In the genomic region with DNA sequence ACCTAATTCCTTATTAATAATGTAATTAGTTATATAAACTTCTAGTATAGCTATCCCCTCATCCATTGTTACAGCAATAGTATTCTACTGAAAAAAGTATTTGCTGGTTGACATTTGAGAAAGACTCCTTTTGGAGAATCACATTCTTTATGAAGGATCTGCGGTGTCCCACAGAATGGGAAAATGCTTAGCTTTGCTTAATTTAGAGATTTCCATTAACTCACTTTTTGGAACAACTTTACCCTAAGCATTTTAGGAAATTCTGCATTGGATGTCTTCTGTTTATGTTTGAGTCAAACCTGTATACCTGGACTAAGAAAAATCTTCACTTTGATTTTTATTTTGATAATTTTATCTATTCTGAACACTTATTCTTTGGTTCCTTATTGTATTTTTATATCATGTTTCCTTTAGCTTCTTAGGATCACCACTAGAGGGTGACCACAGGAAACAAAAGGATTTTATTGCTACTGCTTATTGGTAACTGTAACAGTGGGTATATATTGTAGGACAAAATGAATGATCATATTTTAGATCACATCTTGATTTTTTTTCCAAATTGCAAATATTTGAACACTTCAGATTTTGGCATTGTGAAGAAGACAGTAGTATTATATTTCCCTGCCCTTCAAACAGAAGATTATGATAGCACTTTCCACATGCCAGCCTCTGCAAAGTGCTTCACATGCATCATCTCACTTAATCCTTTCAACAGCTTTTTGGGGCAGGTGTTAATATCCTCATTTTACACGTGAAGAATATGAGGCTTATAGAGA, we compare ENCODE assay signal across 11 cellular contexts.
DNase-seq lines count a peak whose midpoint lies in the region; ATAC-seq, FAIRE-seq and TF ChIP-seq lines count a peak whose summit lies in the region.
"Had no signal": no experiment of that assay in that cellular context is flagged by ENCODE, and none has a peak within 500 bp of the region (broad histone marks: within the 10 kb centered on the region; RNA-seq: fewer than 3 reads in every experiment).

No MANE protein-coding gene starts in this region.

- no peak overlapping the region for H3K27ac ChIP-seq in endothelial cell of umbilical vein (ENCODE audit: insufficient read depth, low read depth, low read length)
- peak overlapping the region; percentile 86 for H3K27ac ChIP-seq in psoas muscle
- H3K27ac ChIP-seq: BLaER1, SJSA1 had no signal

- H3K4me3 ChIP-seq in endothelial cell of umbilical vein (replicated peaks in 1 of 3; ENCODE audit: insufficient read depth in 1 of 3, low read depth in 1 of 3, low read length in 3 of 3) (no peak overlapping the region), psoas muscle (no peak overlapping the region)
- H3K4me3 ChIP-seq: BLaER1, lung, SJSA1 had no signal

- H3K36me3 ChIP-seq in endothelial cell of umbilical vein (ENCODE audit: control insufficient read depth in 2 of 2, extremely low read depth in 1 of 2, insufficient read depth in 2 of 2, low read length in 2 of 2) = peaks cover 0 to 5% of the 10 kb centered on the region in 2 experiments
- H3K36me3 ChIP-seq in psoas muscle (ENCODE audit: insufficient read depth in 1 of 2, low read depth in 1 of 2) = peaks cover 0 to 43% of the 10 kb centered on the region in 2 donors

- TF ChIP-seq CTCF in endothelial cell of umbilical vein (IDR thresholded peaks at IDR 0.05; ENCODE audit: extremely low read depth in 1 of 2, insufficient read depth in 1 of 2, low read depth in 1 of 2, low read length in 2 of 2) (peak; percentile 34), psoas muscle (IDR thresholded peaks at IDR 0.05) (peak; percentile 70)

- WGBS in psoas muscle, 3 donors = 39 to 46% (median 40%) methylated on average over 2 of the region's 2 CpGs

- H3K9me3 ChIP-seq in endothelial cell of umbilical vein (replicated peaks; ENCODE audit: control insufficient read depth, insufficient read depth, low read length) (no peaks in the 10 kb centered on the region), psoas muscle (no peaks in the 10 kb centered on the region)
- H3K9me3 ChIP-seq: BLaER1, SJSA1 had no signal

- dilution Hi-C loops in endothelial cell of umbilical vein (cut with MboI; ENCODE audit: extremely low pct_ligation_motif_present, low sequenced_read_pairs) = no loop called here

- H3K4me2 ChIP-seq in endothelial cell of umbilical vein (ENCODE audit: insufficient read depth, low read length) = no peak overlapping the region
- H3K4me2 ChIP-seq: BLaER1 had no signal

- H2AFZ ChIP-seq in endothelial cell of umbilical vein (ENCODE audit: low read depth, low read length) = no peak overlapping the region

- POLR2A ChIA-PET in endothelial cell of umbilical vein (lab: Charles Lee) = interaction anchor here (0.5 kb wide), 1 partner anchor 335 kb away, joined by 5 read pairs; no protein-coding TSS in a partner anchor

- CTCF ChIA-PET in endothelial cell of umbilical vein (lab: Charles Lee) = interaction anchor here (0.5 to 2.3 kb wide), 38 partner anchors 8 to 1163 kb away, joined by 3 to 29 read pairs (median 4); a partner anchor contains a TSS

- FAIRE-seq in endothelial cell of umbilical vein (lab: Jason Lieb, UNC) = no peak

- ATAC-seq in psoas muscle = peak; percentile 53 to 71 (median 62)

- no peaks in the 10 kb centered on the region for H3K4me1 ChIP-seq in endothelial cell of umbilical vein (ENCODE audit: control insufficient read depth, extremely low read depth, insufficient read depth, low read length)
- H3K4me1 ChIP-seq in psoas muscle = no peaks in the 10 kb centered on the region
- H3K4me1 ChIP-seq: BLaER1, SJSA1 had no signal

- no peaks in the 10 kb centered on the region for H3K79me2 ChIP-seq in endothelial cell of umbilical vein (ENCODE audit: control insufficient read depth, insufficient read depth, low read length)

- intact Hi-C loops in endothelial cell of umbilical vein (cut with micrococcal nuclease) (loop anchor here (1.0 to 10.0 kb wide), 2 partner anchors 31 to 425 kb away; no protein-coding TSS in a partner anchor), psoas muscle (cut with DNase I) (loop anchor here in 1 of 2 donors (1.0 to 10.0 kb wide), 2 partner anchors 31 to 365 kb away; no protein-coding TSS in a partner anchor)

- H3K9me1 ChIP-seq in endothelial cell of umbilical vein (replicated peaks; ENCODE audit: control insufficient read depth, extremely low read depth, insufficient read depth, low read length) = no peaks in the 10 kb centered on the region

- H4K20me1 ChIP-seq in endothelial cell of umbilical vein (replicated peaks; ENCODE audit: control insufficient read depth, extremely low read depth, insufficient read depth, low read length) = no peaks in the 10 kb centered on the region

- DNase-seq in DMS53 (lab: John Stamatoyannopoulos, UW) = peak; percentile 29
- no peak for DNase-seq in DMS53 treated with DMSO at 0.1 percent for 48 hours (lab: John Stamatoyannopoulos, UW; ENCODE audit: unreplicated experiment)
- DNase-seq in NCI-H460 (ENCODE audit: extremely low read depth, low read depth) = peak; percentile 17
- DNase-seq in endothelial cell of umbilical vein (ENCODE audit: low read depth, low spot score) = peak; percentile 42
- no peak for DNase-seq in psoas muscle
- no peak for DNase-seq in NCI-H2081 (lab: John Stamatoyannopoulos, UW)
- DNase-seq in DMS79 (lab: John Stamatoyannopoulos, UW) = no peak
- DNase-seq in C1 segment of cervical spinal cord (lab: John Stamatoyannopoulos, UW) = no peak

- H3K27me3 ChIP-seq in endothelial cell of umbilical vein (ENCODE audit: control insufficient read depth in 2 of 2, insufficient read depth in 2 of 2, low read length in 2 of 2) = no peaks in the 10 kb centered on the region
- H3K27me3 ChIP-seq in psoas muscle (ENCODE audit: insufficient read depth in 3 of 3, low read length in 2 of 3) = no peaks in the 10 kb centered on the region
- H3K27me3 ChIP-seq: BLaER1, SJSA1 had no signal

- BruUV-seq in endothelial cell of umbilical vein (replicated peaks; lab: Mats Ljungman, UMichigan) = no TSS peak

- no peak for TF ChIP-seq POLR2A in endothelial cell of umbilical vein (IDR thresholded peaks at IDR 0.05; ENCODE audit: low read depth, low read length)

- H3K9ac ChIP-seq in endothelial cell of umbilical vein (replicated peaks; ENCODE audit: extremely low read depth, insufficient read depth, low read length) = no peak overlapping the region
- H3K9ac ChIP-seq: BLaER1 had no signal

TF ChIP-seq in endothelial cell of umbilical vein, 7 proteins besides CTCF, POLR2A, EP300 and RAD21:
- TF ChIP-seq FOS (IDR thresholded peaks at IDR 0.05; ENCODE audit: borderline replicate concordance, insufficient read depth, low read length) (no peak), EZH2 (IDR thresholded peaks at IDR 0.05; ENCODE audit: borderline replicate concordance, low read depth, low read length, severe bottlenecking) (no peak), MYC (IDR thresholded peaks at IDR 0.05; ENCODE audit: low read depth, low read length) (no peak), POLR2AphosphoS5 (IDR thresholded peaks at IDR 0.05; ENCODE audit: insufficient read depth, low read depth, low read length) (no peak), JUN (IDR thresholded peaks at IDR 0.05; ENCODE audit: borderline replicate concordance, insufficient read depth, insufficient read length, low read depth) (no peak), GATA2 (IDR thresholded peaks at IDR 0.05; ENCODE audit: insufficient read depth, insufficient read length, low read depth, low read length) (no peak)
- TF ChIP-seq, protein P1, sequence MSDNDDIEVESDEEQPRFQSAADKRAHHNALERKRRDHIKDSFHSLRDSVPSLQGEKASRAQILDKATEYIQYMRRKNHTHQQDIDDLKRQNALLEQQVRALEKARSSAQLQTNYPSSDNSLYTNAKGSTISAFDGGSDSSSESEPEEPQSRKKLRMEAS (IDR thresholded peaks at IDR 0.05; ENCODE audit: insufficient read depth, insufficient read length) = no peak

Comparison
In these comparisons a context has a peak if more than half of its experiments do, and no peak if none do; other contexts are left out.
1. DNase-seq: peak in DMS53 (single experiment), NCI-H460 (single experiment) and endothelial cell of umbilical vein (single experiment); none in DMS53 treated with DMSO at 0.1 percent for 48 hours (single experiment), psoas muscle (0 of 2), NCI-H2081 (0 of 2), DMS79 (single experiment) and C1 segment of cervical spinal cord (0 of 14).